In genomic region chr14:96598332-96598928, GRCh38 we compare ENCODE assay signal across 21 cellular contexts.
DNase-seq lines count a peak whose midpoint lies in the region; ATAC-seq, FAIRE-seq and TF ChIP-seq lines count a peak whose summit lies in the region.
"Had no signal": no experiment of that assay in that cellular context is flagged by ENCODE, and none has a peak within 500 bp of the region (broad histone marks: within the 10 kb centered on the region; RNA-seq: fewer than 3 reads in every experiment).

No MANE protein-coding gene starts in this region.

- H3K4me3 ChIP-seq in Peyer's patch: no peak overlapping the region
- H3K4me3 ChIP-seq in kidney (ENCODE audit: low read length in 2 of 2): no peak overlapping the region

- no peak overlapping the region for H3K4me3 Mint-ChIP-seq in nephron progenitor cell
- H3K4me3 Mint-ChIP-seq: CD4-positive, alpha-beta T cell had no signal

- FAIRE-seq in kidney (lab: Jason Lieb, UNC): no peak
- FAIRE-seq: A204.1, GM12891, H1 had no signal

- peak overlapping the region; percentile 42 for H3K27ac Mint-ChIP-seq in nephron progenitor cell
- H3K27ac Mint-ChIP-seq: CD4-positive, alpha-beta T cell had no signal

- no peak overlapping the region for H3K9ac ChIP-seq in kidney (ENCODE audit: low read length in 2 of 2)
- H3K9ac ChIP-seq: KMS-11 had no signal

- H3K9me3 ChIP-seq in Peyer's patch (no peaks in the 10 kb centered on the region), kidney (ENCODE audit: control insufficient read depth in 1 of 2, low read length in 2 of 2) (no peaks in the 10 kb centered on the region)
- H3K9me3 ChIP-seq: Caco-2 had no signal

- peaks cover 6% of the 10 kb centered on the region for H3K27me3 Mint-ChIP-seq in nephron progenitor cell (ENCODE audit: low read depth, poor library complexity)

- no peaks in the 10 kb centered on the region for H3K27me3 ChIP-seq in Peyer's patch

- TF ChIP-seq POLR2A in Peyer's patch (IDR thresholded peaks at IDR 0.05): no peak

- intact Hi-C loops in kidney (cut with DNase I): no loop called here

- ATAC-seq in GM21529 (IDR thresholded peaks at IDR 0.05; ENCODE audit: unreplicated experiment): no peak
- ATAC-seq in HG02981 (IDR thresholded peaks at IDR 0.05; ENCODE audit: unreplicated experiment): no peak

- H3K36me3 ChIP-seq in Peyer's patch (no peaks in the 10 kb centered on the region), kidney (ENCODE audit: control insufficient read depth in 1 of 2, insufficient read depth in 2 of 2, low read length in 2 of 2) (no peaks in the 10 kb centered on the region)

- H3K4me1 Mint-ChIP-seq in nephron progenitor cell: peaks cover 5% of the 10 kb centered on the region

- DNase-seq in DMS 273 (lab: John Stamatoyannopoulos, UW; ENCODE audit: unreplicated experiment): peak; percentile 71
- DNase-seq in Peyer's patch: peak in 2 of 3 donors; percentile 54 to 61
- DNase-seq in kidney: peak; percentile 53
- no peak for DNase-seq in nephron progenitor cell
- no peak for DNase-seq in DMS153 (lab: John Stamatoyannopoulos, UW)
- no peak for DNase-seq in activated CD4-positive, alpha-beta T cell treated with anti-CD3 and anti-CD28 coated beads for 48 hours
- DNase-seq: Caco-2; CD4-positive, alpha-beta T cell; NCI-H1436; NCI-H2029 treated with DMSO at 0.1 percent for 48 hours; NCI-H2171 treated with DMSO at 0.1 percent for 48 hours; NCI-H446 treated with DMSO at 0.1 percent for 48 hours; NCI-H748 treated with DMSO at 0.1 percent for 48 hours; RPMI8226; SHP77 treated with DMSO at 0.1 percent for 48 hours had no signal

- no peak overlapping the region for H3K27ac ChIP-seq in Peyer's patch
- no peak overlapping the region for H3K27ac ChIP-seq in kidney (ENCODE audit: low read depth in 2 of 2, low read length in 2 of 2)
- H3K27ac ChIP-seq: KMS-11 had no signal

- H3K4me1 ChIP-seq in Peyer's patch (no peaks in the 10 kb centered on the region), kidney (ENCODE audit: control insufficient read depth in 1 of 2, insufficient read depth in 1 of 2, low read depth in 1 of 2, low read length in 2 of 2) (no peaks in the 10 kb centered on the region)
- H3K4me1 ChIP-seq: Caco-2 had no signal

- H3K9me3 Mint-ChIP-seq in nephron progenitor cell: no peaks in the 10 kb centered on the region
- H3K9me3 Mint-ChIP-seq: CD4-positive, alpha-beta T cell had no signal

- TF ChIP-seq CTCF in Peyer's patch (IDR thresholded peaks at IDR 0.05) (no peak), kidney (IDR thresholded peaks at IDR 0.05; ENCODE audit: borderline replicate concordance, extremely low read depth, insufficient read depth) (no peak), nephron progenitor cell (IDR thresholded peaks at IDR 0.05) (no peak)

- no peaks in the 10 kb centered on the region for H3K36me3 Mint-ChIP-seq in nephron progenitor cell (ENCODE audit: low read depth)

Comparison
In these comparisons a context has a peak if more than half of its experiments do, and no peak if none do; other contexts are left out.
1. DNase-seq: peak in DMS 273 (single experiment), Peyer's patch (2 of 3) and kidney (single experiment); none in nephron progenitor cell (single experiment), DMS153 (single experiment) and activated CD4-positive, alpha-beta T cell treated with anti-CD3 and anti-CD28 coated beads for 48 hours (single experiment).